Comparison of ENCODE assay signal across 1 cellular context in the genomic region with DNA sequence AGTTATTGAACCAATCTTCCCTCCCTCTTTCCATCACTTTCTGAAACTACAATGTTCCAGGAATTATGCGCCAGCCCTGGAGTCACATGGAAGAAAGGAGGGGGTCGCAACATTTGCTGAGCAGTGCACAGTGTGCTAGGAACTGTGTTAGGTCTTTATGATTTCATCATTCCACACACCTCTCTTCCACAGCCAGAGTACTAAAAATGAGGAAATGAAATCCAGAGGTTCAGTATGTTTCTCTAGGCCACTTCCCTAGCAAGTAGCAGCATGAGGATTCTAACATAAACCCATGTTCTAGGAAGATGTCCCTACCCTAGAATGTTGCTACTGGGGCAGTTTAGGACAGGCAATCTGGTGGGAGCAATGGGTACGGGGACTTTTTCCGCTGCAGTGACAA.
TF ChIP-seq lines count a peak whose summit lies in the region.

No MANE protein-coding gene starts in this region.

TF ChIP-seq in GM23338, 12 proteins besides CTCF, POLR2A, EP300 and RAD21 (continued from another document):
- TF ChIP-seq EZH2 (IDR thresholded peaks at IDR 0.05; ENCODE audit: low read depth, unreplicated experiment): no peak
- TF ChIP-seq, protein P1, sequence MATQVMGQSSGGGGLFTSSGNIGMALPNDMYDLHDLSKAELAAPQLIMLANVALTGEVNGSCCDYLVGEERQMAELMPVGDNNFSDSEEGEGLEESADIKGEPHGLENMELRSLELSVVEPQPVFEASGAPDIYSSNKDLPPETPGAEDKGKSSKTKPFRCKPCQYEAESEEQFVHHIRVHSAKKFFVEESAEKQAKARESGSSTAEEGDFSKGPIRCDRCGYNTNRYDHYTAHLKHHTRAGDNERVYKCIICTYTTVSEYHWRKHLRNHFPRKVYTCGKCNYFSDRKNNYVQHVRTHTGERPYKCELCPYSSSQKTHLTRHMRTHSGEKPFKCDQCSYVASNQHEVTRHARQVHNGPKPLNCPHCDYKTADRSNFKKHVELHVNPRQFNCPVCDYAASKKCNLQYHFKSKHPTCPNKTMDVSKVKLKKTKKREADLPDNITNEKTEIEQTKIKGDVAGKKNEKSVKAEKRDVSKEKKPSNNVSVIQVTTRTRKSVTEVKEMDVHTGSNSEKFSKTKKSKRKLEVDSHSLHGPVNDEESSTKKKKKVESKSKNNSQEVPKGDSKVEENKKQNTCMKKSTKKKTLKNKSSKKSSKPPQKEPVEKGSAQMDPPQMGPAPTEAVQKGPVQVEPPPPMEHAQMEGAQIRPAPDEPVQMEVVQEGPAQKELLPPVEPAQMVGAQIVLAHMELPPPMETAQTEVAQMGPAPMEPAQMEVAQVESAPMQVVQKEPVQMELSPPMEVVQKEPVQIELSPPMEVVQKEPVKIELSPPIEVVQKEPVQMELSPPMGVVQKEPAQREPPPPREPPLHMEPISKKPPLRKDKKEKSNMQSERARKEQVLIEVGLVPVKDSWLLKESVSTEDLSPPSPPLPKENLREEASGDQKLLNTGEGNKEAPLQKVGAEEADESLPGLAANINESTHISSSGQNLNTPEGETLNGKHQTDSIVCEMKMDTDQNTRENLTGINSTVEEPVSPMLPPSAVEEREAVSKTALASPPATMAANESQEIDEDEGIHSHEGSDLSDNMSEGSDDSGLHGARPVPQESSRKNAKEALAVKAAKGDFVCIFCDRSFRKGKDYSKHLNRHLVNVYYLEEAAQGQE (IDR thresholded peaks at IDR 0.05; ENCODE audit: unreplicated experiment): no peak
